Comparison of ENCODE assay signal across 20 cellular contexts in the genomic region with DNA sequence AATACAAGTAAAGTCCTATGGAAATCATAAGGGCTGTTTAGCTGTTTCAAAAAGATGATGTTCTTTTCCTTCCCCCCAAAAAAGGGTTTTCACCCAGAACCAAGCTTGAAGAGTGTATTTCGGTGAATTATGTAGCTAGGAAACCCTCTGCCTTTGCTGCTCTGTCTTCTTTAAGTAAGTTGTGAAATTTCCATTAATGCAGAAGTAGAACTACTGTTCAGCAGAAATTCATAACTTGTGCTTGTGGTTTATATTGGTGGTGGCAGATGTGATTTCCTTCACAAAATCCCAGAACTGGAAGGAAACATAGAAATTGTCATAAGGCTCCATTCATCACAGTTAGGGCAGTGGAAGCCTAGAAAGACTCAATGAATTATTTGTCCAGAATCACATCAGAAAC. TPM values are rescaled to one million over a fixed set of nuclear protein-coding genes. Genes with fewer than 3 reads are reported as not detected.
DNase-seq lines count a peak whose midpoint lies in the region; ATAC-seq, FAIRE-seq and TF ChIP-seq lines count a peak whose summit lies in the region.
"Had no signal": no experiment of that assay in that cellular context is flagged by ENCODE, and none has a peak within 500 bp of the region (broad histone marks: within the 10 kb centered on the region; RNA-seq: fewer than 3 reads in every experiment).

No MANE protein-coding gene starts in this region.

- no TSS peak for BruUV-seq in HepG2 (replicated peaks; lab: Mats Ljungman, UMichigan)

- in situ Hi-C loops in HepG2 (cut with HindIII; ENCODE audit: extremely low pct_ligation_motif_present, low pct_unique_long_range_greater_than_20kb), result no loop called here

- WGBS in right lobe of liver (ENCODE audit: insufficient coverage, low coverage, low lambda C conversion rate, missing lambda C conversion rate), result 83% methylated on average over 1 of the region's 1 CpG
- 12% methylated on average over 1 of the region's 1 CpG for WGBS in HepG2 (ENCODE audit: low lambda C conversion rate)

- no peak overlapping the region for H3K9ac ChIP-seq in HepG2 (ENCODE audit: insufficient read depth, low read depth, low read length)

- DNase-seq in right lobe of liver (no peak), HepG2 (ENCODE audit: low spot score) (no peak), NOMO-1 treated with dmso at 0.1 percent for 144 hours (lab: John Stamatoyannopoulos, UW; ENCODE audit: unreplicated experiment) (peak; percentile 80), left ventricle myocardium superior (no peak), NCI-H1417 treated with DMSO at 0.1 percent for 48 hours (lab: John Stamatoyannopoulos, UW) (no peak)
- DNase-seq: CD8-positive, alpha-beta T cell; DMS79 treated with DMSO at 0.1 percent for 48 hours; HCEC 1CT; NCI-H1417; NCI-H2029; NCI-H2171 treated with DMSO at 0.1 percent for 48 hours; OCI-M1; RPMI8226 had no signal

- TF ChIP-seq EP300 in HepG2 (IDR thresholded peaks at IDR 0.05; ENCODE audit: low read depth in 2 of 2, low read length in 2 of 2), result no peak
- no peak for TF ChIP-seq EP300 in HepG2 (CRISPR knock-in tag; IDR thresholded peaks at IDR 0.05; ENCODE audit: borderline replicate concordance)

- CTCF ChIA-PET in HepG2 (lab: Yijun Ruan, JAX; ENCODE audit: low intra/inter-chr PET ratio, low total read pairs), result no interaction called here

- H4K20me1 ChIP-seq in HepG2 (ENCODE audit: insufficient read depth, low read length), result no peaks in the 10 kb centered on the region

- H3K36me3 ChIP-seq in right lobe of liver, result no peaks in the 10 kb centered on the region
- H3K36me3 ChIP-seq in HepG2 (replicated peaks in 1 of 2; ENCODE audit: control insufficient read depth in 1 of 2, insufficient read depth in 2 of 2, low read length in 2 of 2), result no peaks in the 10 kb centered on the region

- H3K27ac ChIP-seq in right lobe of liver (no peak overlapping the region), HepG2 (ENCODE audit: extremely low read length, insufficient read depth, low read length) (no peak overlapping the region)

- no peaks in the 10 kb centered on the region for H3K79me2 ChIP-seq in HepG2 (ENCODE audit: insufficient read depth, low read length)

- no peak overlapping the region for H3K4me2 ChIP-seq in HepG2 (ENCODE audit: low read depth, low read length)

- ATAC-seq in right lobe of liver (peak in 3 of 4 donors; percentile 30 to 50 (median 36)), HepG2 (no peak), left ventricle myocardium superior (peak; percentile 47), HG03460 (IDR thresholded peaks at IDR 0.05; ENCODE audit: unreplicated experiment) (no peak), GM18870 (IDR thresholded peaks at IDR 0.05; ENCODE audit: unreplicated experiment) (no peak)
- ATAC-seq: CD8-positive, alpha-beta T cell; K562 had no signal

- TF ChIP-seq CTCF in right lobe of liver (IDR thresholded peaks at IDR 0.05) (no peak), HepG2 (CRISPR knock-in tag; IDR thresholded peaks at IDR 0.05) (no peak)

- no peaks in the 10 kb centered on the region for H3K4me1 ChIP-seq in right lobe of liver
- H3K4me1 ChIP-seq in HepG2 (ENCODE audit: insufficient read depth, low read length), result no peaks in the 10 kb centered on the region

- intact Hi-C loops in right lobe of liver (cut with DNase I) (no loop called here), HepG2 (cut with micrococcal nuclease; ENCODE audit: unreplicated experiment) (no loop called here), left ventricle myocardium superior (cut with micrococcal nuclease) (no loop called here)

- H3K4me3 ChIP-seq in right lobe of liver, result no peak overlapping the region
- no peak overlapping the region for H3K4me3 ChIP-seq in HepG2 (replicated peaks in 1 of 3; ENCODE audit: insufficient read depth in 1 of 3, low read depth in 2 of 3, low read length in 3 of 3)
- H3K4me3 ChIP-seq: K562 had no signal

- TF ChIP-seq RAD21 in HepG2 (CRISPR knock-in tag; IDR thresholded peaks at IDR 0.05), result no peak

- no peaks in the 10 kb centered on the region for H3K27me3 ChIP-seq in right lobe of liver
- no peaks in the 10 kb centered on the region for H3K27me3 ChIP-seq in HepG2 (ENCODE audit: control insufficient read depth in 1 of 2, insufficient read depth in 2 of 2, low read length in 2 of 2)

- no peak for TF ChIP-seq POLR2A in right lobe of liver (IDR thresholded peaks at IDR 0.05)
- TF ChIP-seq POLR2A in HepG2 (IDR thresholded peaks at IDR 0.05; ENCODE audit: insufficient read depth in 1 of 2, low read depth in 2 of 2, low read length in 2 of 2), result no peak

- H3K9me3 ChIP-seq in right lobe of liver (no peaks in the 10 kb centered on the region), HepG2 (ENCODE audit: low read length) (no peaks in the 10 kb centered on the region)

- no peak for FAIRE-seq in HepG2 (lab: Jason Lieb, UNC)
- FAIRE-seq: D721Med, G401.6, GM12891, GM19239, K562 had no signal

- H2AFZ ChIP-seq in HepG2 (ENCODE audit: low read length), result no peak overlapping the region

- POLR2A ChIA-PET in HepG2 (lab: Yijun Ruan, JAX), result no interaction called here

TF ChIP-seq in HepG2, 621 proteins besides CTCF, POLR2A, EP300 and RAD21 (continues in another document):
- TF ChIP-seq ZNF3 (CRISPR knock-in tag; IDR thresholded peaks at IDR 0.05) (no peak), ZNF383 (CRISPR knock-in tag; IDR thresholded peaks at IDR 0.05; ENCODE audit: borderline replicate concordance) (no peak), POLR2AphosphoS5 (IDR thresholded peaks at IDR 0.05; ENCODE audit: low read depth, low read length) (no peak), ZNF850 (CRISPR knock-in tag; conservative IDR thresholded peaks at IDR 0.05) (no peak), ZBTB20 (CRISPR knock-in tag; IDR thresholded peaks at IDR 0.05; ENCODE audit: borderline replicate concordance, low read depth) (no peak), UBTF (CRISPR knock-in tag; IDR thresholded peaks at IDR 0.05) (no peak), MAF1 (CRISPR knock-in tag; IDR thresholded peaks at IDR 0.05; ENCODE audit: borderline replicate concordance) (no peak), ZNF329 (CRISPR knock-in tag; IDR thresholded peaks at IDR 0.05; ENCODE audit: low read depth) (no peak), DNMT1 (CRISPR knock-in tag; IDR thresholded peaks at IDR 0.05) (no peak), MEIS2 (CRISPR knock-in tag; IDR thresholded peaks at IDR 0.05) (no peak)
- TF ChIP-seq, protein P1, sequence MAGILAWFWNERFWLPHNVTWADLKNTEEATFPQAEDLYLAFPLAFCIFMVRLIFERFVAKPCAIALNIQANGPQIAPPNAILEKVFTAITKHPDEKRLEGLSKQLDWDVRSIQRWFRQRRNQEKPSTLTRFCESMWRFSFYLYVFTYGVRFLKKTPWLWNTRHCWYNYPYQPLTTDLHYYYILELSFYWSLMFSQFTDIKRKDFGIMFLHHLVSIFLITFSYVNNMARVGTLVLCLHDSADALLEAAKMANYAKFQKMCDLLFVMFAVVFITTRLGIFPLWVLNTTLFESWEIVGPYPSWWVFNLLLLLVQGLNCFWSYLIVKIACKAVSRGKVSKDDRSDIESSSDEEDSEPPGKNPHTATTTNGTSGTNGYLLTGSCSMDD (CRISPR knock-in tag; IDR thresholded peaks at IDR 0.05), result no peak

RNA-seq across cellular contexts. Expression of gene DAB2, which starts 42.0 kb away (rescaled TPM):
- 10 to 100 TPM in 5 of 6 experiments, 1 to 10 TPM in 1; 7.3 to 32.8 (median 14.0) TPM for total RNA-seq in right lobe of liver
- total RNA-seq in HepG2 (2016; rRNA removed; fragmentation: Illumina TruSeq; extraction: Trizol), result 5.2 and 6.5 TPM in 2 replicates
- total RNA-seq in HepG2 (2016; cell fraction: cytosol; rRNA removed; fragmentation: Illumina TruSeq; extraction: Trizol; ENCODE audit: low read depth), result 1.9 and 2.6 TPM in 2 replicates
- total RNA-seq in HepG2 (2016; cell fraction: insoluble cytoplasmic fraction; rRNA removed; fragmentation: Illumina TruSeq; extraction: Trizol), result 6.0 and 6.8 TPM in 2 replicates
- 4.8 and 6.3 TPM in 2 replicates for total RNA-seq in HepG2 (2016; cell fraction: membrane; rRNA removed; fragmentation: Illumina TruSeq; extraction: Trizol)
- total RNA-seq in HepG2 (2016; cell fraction: nucleus; rRNA removed; fragmentation: Illumina TruSeq; extraction: Trizol), result 23.7 and 24.7 TPM in 2 replicates
- 4.9 and 6.4 TPM in 2 replicates for polyA plus RNA-seq in HepG2 (2011; rRNA removed)
- polyA plus RNA-seq in HepG2 (2011; cell fraction: cytosol; rRNA removed), result 2.8 and 3.9 TPM in 2 replicates
- 7.3 and 10.1 TPM in 2 replicates for polyA plus RNA-seq in HepG2 (2011; cell fraction: nucleus; rRNA removed)
- polyA plus RNA-seq in HepG2 (2012), result 4.1 and 13.8 TPM in 2 replicates
- 1.3 and 1.7 TPM in 2 replicates for polyA plus RNA-seq in HepG2 (2016; cell fraction: cytosol; fragmentation: Illumina TruSeq; extraction: Trizol; ENCODE audit: low read depth)
- 8.7 and 9.1 TPM in 2 replicates for polyA plus RNA-seq in HepG2 (2016; cell fraction: insoluble cytoplasmic fraction; fragmentation: Illumina TruSeq; extraction: Trizol; ENCODE audit: low read depth)
- polyA plus RNA-seq in HepG2 (2016; cell fraction: membrane; fragmentation: Illumina TruSeq; extraction: Trizol; ENCODE audit: low read depth), result 2.3 and 2.4 TPM in 2 replicates
- polyA plus RNA-seq in HepG2 (2016; cell fraction: nucleus; fragmentation: Illumina TruSeq; extraction: Trizol; ENCODE audit: insufficient read depth, low read depth), result 11.2 and 14.2 TPM in 2 replicates
- 6.2 and 131 TPM in 2 replicates for polyA minus RNA-seq in HepG2 (2011; rRNA and poly(A)+ RNA removed; ENCODE audit: low replicate concordance)
- polyA minus RNA-seq in HepG2 (2011; cell fraction: cytosol; rRNA and poly(A)+ RNA removed), result 3.1 and 4.2 TPM in 2 replicates
- polyA minus RNA-seq in HepG2 (2011; cell fraction: nucleus; rRNA and poly(A)+ RNA removed), result 43.3 and 47.1 TPM in 2 replicates
- 32.4 TPM for total RNA-seq in left ventricle myocardium superior
- total RNA-seq: CD8-positive, alpha-beta T cell had no signal

Comparison
In these comparisons a context has a peak if more than half of its experiments do, and no peak if none do; other contexts are left out.
1. ATAC-seq: peak in right lobe of liver (3 of 4) and left ventricle myocardium superior (single experiment); none in HepG2 (single experiment), HG03460 (single experiment) and GM18870 (single experiment).